In genomic region chr6:150145830-150146229, GRCh38 we compare ENCODE assay signal across 2 cellular contexts.
TF ChIP-seq lines count a peak whose summit lies in the region.

No MANE protein-coding gene starts in this region.

TF ChIP-seq in HCT116, 20 proteins besides CTCF, POLR2A, EP300 and RAD21 (continued from another document):
- TF ChIP-seq SP1 (IDR thresholded peaks at IDR 0.05; ENCODE audit: low read depth) (0 out of 2 replicates have a peak, but pooled peaks have one; percentile 22), FOSL1 (IDR thresholded peaks at IDR 0.05; ENCODE audit: low read depth) (peak; percentile 48; the same call in 1 of the 2 replicates), JUND (IDR thresholded peaks at IDR 0.05) (peak; percentile 55), SIN3A (IDR thresholded peaks at IDR 0.05; ENCODE audit: low read depth) (no peak), ZFX (IDR thresholded peaks at IDR 0.05) (no peak)

TF ChIP-seq in SK-N-SH, 30 proteins besides CTCF, POLR2A, EP300 and RAD21:
- TF ChIP-seq PBX3 (IDR thresholded peaks at IDR 0.05) = no peak
- no peak for TF ChIP-seq ELF1 (IDR thresholded peaks at IDR 0.05)
- no peak for TF ChIP-seq RCOR1 (IDR thresholded peaks at IDR 0.05; ENCODE audit: low read length)
- TF ChIP-seq USF2 (IDR thresholded peaks at IDR 0.05; ENCODE audit: borderline replicate concordance, low read depth, low read length) = no peak
- TF ChIP-seq YY1 (IDR thresholded peaks at IDR 0.05; ENCODE audit: low read depth) = no peak
- TF ChIP-seq IRF3 (IDR thresholded peaks at IDR 0.05; ENCODE audit: low read depth, low read length) = no peak
- TF ChIP-seq RFX5 (IDR thresholded peaks at IDR 0.05; ENCODE audit: low read length) = no peak
- no peak for TF ChIP-seq SMC3 (IDR thresholded peaks at IDR 0.05; ENCODE audit: low read depth, low read length)
- no peak for TF ChIP-seq NRF1 (IDR thresholded peaks at IDR 0.05; ENCODE audit: low read depth, low read length)
- no peak for TF ChIP-seq TAF1 (IDR thresholded peaks at IDR 0.05; ENCODE audit: borderline replicate concordance, low read depth, low read length)
- no peak for TF ChIP-seq MXI1 (IDR thresholded peaks at IDR 0.05; ENCODE audit: low read depth, low read length)
- no peak for TF ChIP-seq SIN3A (IDR thresholded peaks at IDR 0.05; ENCODE audit: borderline replicate concordance, low read depth, low read length)
- no peak for TF ChIP-seq POLR2AphosphoS5 (IDR thresholded peaks at IDR 0.05; ENCODE audit: low read depth, low read length)
- TF ChIP-seq FOXJ3 (CRISPR knock-in tag; IDR thresholded peaks at IDR 0.05) = no peak
- TF ChIP-seq EZH2phosphoT487 (IDR thresholded peaks at IDR 0.05; ENCODE audit: borderline replicate concordance, low read depth) = no peak
- no peak for TF ChIP-seq TCF12 (IDR thresholded peaks at IDR 0.05)
- no peak for TF ChIP-seq REST (IDR thresholded peaks at IDR 0.05; ENCODE audit: low read depth, low read length)
- TF ChIP-seq ZBTB33 (IDR thresholded peaks at IDR 0.05; ENCODE audit: borderline replicate concordance, low read depth) = no peak
- no peak for TF ChIP-seq GABPA (IDR thresholded peaks at IDR 0.05; ENCODE audit: low read depth)
